ENCODE assay signal across 1 cellular context in genomic region chr20:43961116-43961515, GRCh38.
TF ChIP-seq lines count a peak whose summit lies in the region.

No MANE protein-coding gene starts in this region.

TF ChIP-seq in H1, 55 proteins besides CTCF, POLR2A, EP300 and RAD21:
- no peak for TF ChIP-seq CREB1 (IDR thresholded peaks at IDR 0.05)
- no peak for TF ChIP-seq ATF3 (IDR thresholded peaks at IDR 0.05; ENCODE audit: insufficient read depth, low read depth, low read length)
- no peak for TF ChIP-seq BRCA1 (IDR thresholded peaks at IDR 0.05; ENCODE audit: low read depth, low read length)
